16 cellular contexts compared by ENCODE assay signal in the genomic region with DNA sequence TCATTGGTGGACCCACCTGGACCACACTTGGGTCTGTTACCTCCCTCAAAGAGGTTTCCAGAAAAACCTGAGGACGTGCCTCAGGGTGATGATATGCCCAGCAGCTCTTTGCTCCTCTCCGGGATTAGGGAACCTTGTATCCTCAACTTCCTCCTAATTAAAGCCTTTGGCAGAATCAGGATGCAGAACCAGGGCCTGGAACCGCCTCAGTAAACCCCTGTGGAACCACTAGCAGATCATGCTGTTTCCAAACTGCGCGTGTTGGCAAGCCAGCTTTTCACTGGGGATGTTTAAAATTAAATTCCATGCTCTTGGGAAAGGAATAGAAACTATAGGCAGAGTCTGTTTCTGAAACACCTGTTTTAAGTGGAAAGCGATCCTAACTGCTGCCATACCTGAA.
"Had no signal": no experiment of that assay in that cellular context is flagged by ENCODE, and none has a peak within 500 bp of the region (broad histone marks: within the 10 kb centered on the region; RNA-seq: fewer than 3 reads in every experiment).

No MANE protein-coding gene starts in this region.

- ATAC-seq: activated T-cell treated with anti-CD3 and anti-CD28 coated beads, Interleukin-2, amount 50 U/mL, for 72 hours; naive thymus-derived CD8-positive, alpha-beta T cell; stimulated activated effector memory CD8-positive, alpha-beta T cell treated with anti-CD3 and anti-CD28 coated beads, Interleukin-12 subunit alpha, Interleukin-12 subunit beta, amount 100 ng/mL, for 72 hours had no signal

- H3K4me3 Mint-ChIP-seq: activated T-cell treated with anti-CD3 and anti-CD28 coated beads, Interleukin-2, amount 50 U/mL, for 72 hours; naive thymus-derived CD8-positive, alpha-beta T cell; stimulated activated effector memory CD8-positive, alpha-beta T cell treated with anti-CD3 and anti-CD28 coated beads, Interleukin-12 subunit alpha, Interleukin-12 subunit beta, amount 100 ng/mL, for 72 hours had no signal

- DNase-seq: activated CD4-positive, alpha-beta T cell treated with anti-CD3 and anti-CD28 coated beads for 1 hour; activated CD8-positive, alpha-beta memory T cell treated with anti-CD3 and anti-CD28 coated beads for 24 hours; activated effector memory CD4-positive, alpha-beta T cell treated with anti-CD3 and anti-CD28 coated beads, Interleukin-2, amount 50 U/mL, for 16 hours; activated naive CD4-positive, alpha-beta T cell treated with anti-CD3 and anti-CD28 coated beads, Interleukin-2, amount 50 U/mL, for 16 hours; activated T-cell treated with anti-CD3 and anti-CD28 coated beads, Interleukin-2, amount 50 U/mL, for 72 hours; aorta; cerebellar nuclear complex; effector memory CD4-positive, alpha-beta T cell; foreskin fibroblast; naive thymus-derived CD8-positive, alpha-beta T cell; stimulated activated CD4-positive, alpha-beta T cell treated with anti-CD3 and anti-CD28 coated beads, Interleukin-4, amount 100 ng/mL, for 24 hours; T-helper 2 cell; testis; WERI-Rb-1 had no signal

- H3K27me3 Mint-ChIP-seq: naive thymus-derived CD8-positive, alpha-beta T cell had no signal

- H3K9me3 Mint-ChIP-seq: activated T-cell treated with anti-CD3 and anti-CD28 coated beads, Interleukin-2, amount 50 U/mL, for 72 hours; naive thymus-derived CD8-positive, alpha-beta T cell; stimulated activated effector memory CD8-positive, alpha-beta T cell treated with anti-CD3 and anti-CD28 coated beads, Interleukin-12 subunit alpha, Interleukin-12 subunit beta, amount 100 ng/mL, for 72 hours had no signal

- H3K4me1 ChIP-seq: parathyroid adenoma had no signal

- H3K27me3 ChIP-seq: testis had no signal

- H3K9ac ChIP-seq: parathyroid adenoma had no signal

- H3K36me3 Mint-ChIP-seq: naive thymus-derived CD8-positive, alpha-beta T cell had no signal

- H3K36me3 ChIP-seq: WERI-Rb-1 had no signal

- H3K4me3 ChIP-seq: testis had no signal

- H3K27ac Mint-ChIP-seq: activated T-cell treated with anti-CD3 and anti-CD28 coated beads, Interleukin-2, amount 50 U/mL, for 72 hours; naive thymus-derived CD8-positive, alpha-beta T cell; stimulated activated effector memory CD8-positive, alpha-beta T cell treated with anti-CD3 and anti-CD28 coated beads, Interleukin-12 subunit alpha, Interleukin-12 subunit beta, amount 100 ng/mL, for 72 hours had no signal

- H3K9me3 ChIP-seq: testis had no signal

- H2AFZ ChIP-seq: parathyroid adenoma had no signal

- H3K27ac ChIP-seq: parathyroid adenoma, WERI-Rb-1 had no signal
